Comparison of ENCODE assay signal across 1 cellular context in the genomic region with DNA sequence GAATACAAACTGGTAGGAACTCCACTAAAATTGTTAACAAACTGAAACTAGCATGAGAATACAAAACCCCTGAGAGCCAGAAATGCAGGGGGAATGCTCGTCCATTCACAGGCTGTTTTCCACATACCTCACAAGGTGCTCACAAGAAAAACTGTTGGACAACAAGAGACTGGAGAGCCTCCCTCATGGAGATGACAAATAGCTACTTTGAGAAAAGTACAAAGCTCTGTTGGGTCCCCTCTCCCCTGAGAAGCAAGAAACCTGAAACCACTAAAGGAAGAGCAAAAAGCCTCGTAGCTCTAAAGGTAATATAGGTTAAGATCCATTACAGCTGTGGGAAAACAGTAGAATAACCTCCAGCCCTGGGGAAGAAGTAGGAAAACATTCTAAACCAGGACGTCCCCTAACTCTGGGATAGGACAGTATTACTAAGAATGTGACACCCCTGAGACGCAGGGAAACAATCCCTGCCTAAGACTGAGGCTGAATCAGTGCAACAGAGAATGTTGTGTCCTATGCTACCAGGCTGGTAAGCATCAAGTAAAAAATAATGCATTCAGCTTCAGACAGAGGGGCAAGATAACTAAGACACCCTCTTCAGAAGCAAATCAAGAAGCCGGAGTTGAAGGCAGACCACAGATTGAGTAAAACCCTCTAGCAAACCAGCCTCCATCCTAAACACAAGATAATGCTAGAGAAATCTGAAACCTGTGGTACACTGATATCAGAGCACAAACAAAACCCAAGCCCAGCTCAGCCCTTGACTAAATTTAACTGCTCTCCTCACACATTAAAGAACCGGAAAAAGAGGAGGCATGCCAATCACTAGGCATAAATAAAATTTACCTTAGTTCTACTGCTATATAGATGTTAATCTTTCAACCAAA.
TF ChIP-seq lines count a peak whose summit lies in the region.

No MANE protein-coding gene starts in this region.

TF ChIP-seq in GM23338, 12 proteins besides CTCF, POLR2A, EP300 and RAD21 (continued from another document):
- TF ChIP-seq, protein P1, sequence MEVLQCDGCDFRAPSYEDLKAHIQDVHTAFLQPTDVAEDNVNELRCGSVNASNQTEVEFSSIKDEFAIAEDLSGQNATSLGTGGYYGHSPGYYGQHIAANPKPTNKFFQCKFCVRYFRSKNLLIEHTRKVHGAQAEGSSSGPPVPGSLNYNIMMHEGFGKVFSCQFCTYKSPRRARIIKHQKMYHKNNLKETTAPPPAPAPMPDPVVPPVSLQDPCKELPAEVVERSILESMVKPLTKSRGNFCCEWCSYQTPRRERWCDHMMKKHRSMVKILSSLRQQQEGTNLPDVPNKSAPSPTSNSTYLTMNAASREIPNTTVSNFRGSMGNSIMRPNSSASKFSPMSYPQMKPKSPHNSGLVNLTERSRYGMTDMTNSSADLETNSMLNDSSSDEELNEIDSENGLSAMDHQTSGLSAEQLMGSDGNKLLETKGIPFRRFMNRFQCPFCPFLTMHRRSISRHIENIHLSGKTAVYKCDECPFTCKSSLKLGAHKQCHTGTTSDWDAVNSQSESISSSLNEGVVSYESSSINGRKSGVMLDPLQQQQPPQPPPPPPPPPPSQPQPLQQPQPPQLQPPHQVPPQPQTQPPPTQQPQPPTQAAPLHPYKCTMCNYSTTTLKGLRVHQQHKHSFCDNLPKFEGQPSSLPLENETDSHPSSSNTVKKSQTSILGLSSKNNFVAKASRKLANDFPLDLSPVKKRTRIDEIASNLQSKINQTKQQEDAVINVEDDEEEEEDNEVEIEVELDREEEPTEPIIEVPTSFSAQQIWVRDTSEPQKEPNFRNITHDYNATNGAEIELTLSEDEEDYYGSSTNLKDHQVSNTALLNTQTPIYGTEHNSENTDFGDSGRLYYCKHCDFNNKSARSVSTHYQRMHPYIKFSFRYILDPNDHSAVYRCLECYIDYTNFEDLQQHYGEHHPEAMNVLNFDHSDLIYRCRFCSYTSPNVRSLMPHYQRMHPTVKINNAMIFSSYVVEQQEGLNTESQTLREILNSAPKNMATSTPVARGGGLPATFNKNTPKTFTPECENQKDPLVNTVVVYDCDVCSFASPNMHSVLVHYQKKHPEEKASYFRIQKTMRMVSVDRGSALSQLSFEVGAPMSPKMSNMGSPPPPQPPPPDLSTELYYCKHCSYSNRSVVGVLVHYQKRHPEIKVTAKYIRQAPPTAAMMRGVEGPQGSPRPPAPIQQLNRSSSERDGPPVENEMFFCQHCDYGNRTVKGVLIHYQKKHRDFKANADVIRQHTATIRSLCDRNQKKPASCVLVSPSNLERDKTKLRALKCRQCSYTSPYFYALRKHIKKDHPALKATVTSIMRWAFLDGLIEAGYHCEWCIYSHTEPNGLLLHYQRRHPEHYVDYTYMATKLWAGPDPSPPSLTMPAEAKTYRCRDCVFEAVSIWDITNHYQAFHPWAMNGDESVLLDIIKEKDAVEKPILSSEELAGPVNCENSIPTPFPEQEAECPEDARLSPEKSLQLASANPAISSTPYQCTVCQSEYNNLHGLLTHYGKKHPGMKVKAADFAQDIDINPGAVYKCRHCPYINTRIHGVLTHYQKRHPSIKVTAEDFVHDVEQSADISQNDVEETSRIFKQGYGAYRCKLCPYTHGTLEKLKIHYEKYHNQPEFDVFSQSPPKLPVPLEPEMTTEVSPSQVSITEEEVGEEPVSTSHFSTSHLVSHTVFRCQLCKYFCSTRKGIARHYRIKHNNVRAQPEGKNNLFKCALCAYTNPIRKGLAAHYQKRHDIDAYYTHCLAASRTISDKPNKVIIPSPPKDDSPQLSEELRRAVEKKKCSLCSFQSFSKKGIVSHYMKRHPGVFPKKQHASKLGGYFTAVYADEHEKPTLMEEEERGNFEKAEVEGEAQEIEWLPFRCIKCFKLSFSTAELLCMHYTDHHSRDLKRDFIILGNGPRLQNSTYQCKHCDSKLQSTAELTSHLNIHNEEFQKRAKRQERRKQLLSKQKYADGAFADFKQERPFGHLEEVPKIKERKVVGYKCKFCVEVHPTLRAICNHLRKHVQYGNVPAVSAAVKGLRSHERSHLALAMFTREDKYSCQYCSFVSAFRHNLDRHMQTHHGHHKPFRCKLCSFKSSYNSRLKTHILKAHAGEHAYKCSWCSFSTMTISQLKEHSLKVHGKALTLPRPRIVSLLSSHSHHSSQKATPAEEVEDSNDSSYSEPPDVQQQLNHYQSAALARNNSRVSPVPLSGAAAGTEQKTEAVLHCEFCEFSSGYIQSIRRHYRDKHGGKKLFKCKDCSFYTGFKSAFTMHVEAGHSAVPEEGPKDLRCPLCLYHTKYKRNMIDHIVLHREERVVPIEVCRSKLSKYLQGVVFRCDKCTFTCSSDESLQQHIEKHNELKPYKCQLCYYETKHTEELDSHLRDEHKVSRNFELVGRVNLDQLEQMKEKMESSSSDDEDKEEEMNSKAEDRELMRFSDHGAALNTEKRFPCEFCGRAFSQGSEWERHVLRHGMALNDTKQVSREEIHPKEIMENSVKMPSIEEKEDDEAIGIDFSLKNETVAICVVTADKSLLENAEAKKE (CRISPR knock-in tag; IDR thresholded peaks at IDR 0.05), result 0 out of 2 replicates have a peak, but pooled peaks have one; percentile 45
